ENCODE assay signal across 15 cellular contexts in the genomic region with DNA sequence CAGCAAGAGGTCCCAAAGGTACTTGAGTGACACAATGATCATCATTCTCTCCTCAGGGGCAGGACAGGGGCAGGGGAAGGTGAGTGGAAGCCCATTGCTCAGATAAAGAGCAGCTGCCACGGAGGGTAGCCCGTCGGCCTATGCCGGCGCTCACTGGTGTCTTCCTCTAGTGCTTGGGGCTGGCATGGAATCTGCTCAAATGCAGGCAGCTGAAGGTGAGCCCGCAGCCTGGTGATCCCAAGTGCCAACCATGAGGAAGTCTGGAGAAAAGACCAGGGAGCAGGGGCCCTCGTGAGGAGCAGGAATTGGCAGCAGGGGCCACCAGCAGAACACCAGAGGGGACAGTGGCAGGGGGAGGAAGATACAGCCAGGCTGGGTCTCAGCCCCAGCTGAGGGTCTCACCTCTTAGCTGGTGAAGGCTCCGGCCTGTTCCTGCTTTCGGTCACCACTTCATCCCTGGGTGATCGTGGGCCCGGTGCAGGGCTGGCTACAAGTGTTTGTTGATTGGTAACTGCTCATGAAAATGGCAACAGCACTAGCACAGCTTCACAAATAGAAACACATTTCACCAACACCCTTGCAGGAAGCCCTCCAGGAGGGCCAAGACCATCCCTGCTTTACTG. TPM values are rescaled to one million over a fixed set of nuclear protein-coding genes. Genes with fewer than 3 reads are reported as not detected.
DNase-seq lines count a peak whose midpoint lies in the region; ATAC-seq and TF ChIP-seq lines count a peak whose summit lies in the region.
"Had no signal": no experiment of that assay in that cellular context is flagged by ENCODE, and none has a peak within 500 bp of the region (broad histone marks: within the 10 kb centered on the region; RNA-seq: fewer than 3 reads in every experiment).

No MANE protein-coding gene starts in this region.

- peak; percentile 43 for DNase-seq in activated effector memory CD4-positive, alpha-beta T cell treated with anti-CD3 and anti-CD28 coated beads, Interleukin-2, amount 50 U/mL, for 16 hours
- DNase-seq in activated effector memory CD4-positive, alpha-beta T cell treated with Interleukin-2 at 50 U/mL for 16 hours = no peak
- DNase-seq in RWPE2 (ENCODE audit: low spot score) (peak; percentile 49), heart left ventricle (no peak), spleen (no peak), EL (no peak)
- DNase-seq: colonic mucosa, KBM-7, NCI-H2029, T1000 had no signal

- H3K4me1 ChIP-seq in RWPE2 (ENCODE audit: insufficient read depth, poor library complexity, severe bottlenecking) = no peaks in the 10 kb centered on the region
- peaks cover 0 to 22% (median 4%) of the 10 kb centered on the region in 12 donors for H3K4me1 ChIP-seq in heart left ventricle
- peaks cover 4 to 70% (median 31%) of the 10 kb centered on the region in 6 donors for H3K4me1 ChIP-seq in spleen
- H3K4me1 ChIP-seq: colonic mucosa, parathyroid adenoma, tibial artery had no signal

- ATAC-seq in RWPE2 (ENCODE audit: low read depth) = no peak
- peak in 3 of 4 donors; percentile 7 to 30 (median 24) for ATAC-seq in heart left ventricle
- ATAC-seq in HG03457 (IDR thresholded peaks at IDR 0.05; ENCODE audit: unreplicated experiment) = no peak
- no peak for ATAC-seq in HG03439 (IDR thresholded peaks at IDR 0.05; ENCODE audit: unreplicated experiment)
- ATAC-seq: GM23338 had no signal

- 72 to 84% (median 82%) methylated on average over 11 of the region's 11 CpGs for WGBS in heart left ventricle, 4 donors
- 90 to 92% (median 91%) methylated on average over 11 of the region's 11 CpGs for WGBS in spleen, 5 donors

- intact Hi-C loops in heart left ventricle (cut with DNase I) (loop anchor here in 2 of 10 donors (5.0 kb wide), 2 partner anchors 45 to 80 kb away; no protein-coding TSS in a partner anchor), spleen (cut with DNase I; ENCODE audit: low total_unique reads) (loop anchor here (10.0 kb wide), 1 partner anchor 78 kb away; no protein-coding TSS in a partner anchor)

- no peaks in the 10 kb centered on the region for H3K27me3 ChIP-seq in RWPE2 (ENCODE audit: insufficient read depth, poor library complexity, severe bottlenecking)
- H3K27me3 ChIP-seq in heart left ventricle = no peaks in the 10 kb centered on the region
- no peaks in the 10 kb centered on the region for H3K27me3 ChIP-seq in spleen (replicated peaks in 1 of 7)
- H3K27me3 ChIP-seq: colonic mucosa, tibial artery had no signal

- TF ChIP-seq POLR2A in heart left ventricle (IDR thresholded peaks at IDR 0.05) (no peak), spleen (IDR thresholded peaks at IDR 0.05) (no peak)

- no peak for TF ChIP-seq CTCF in RWPE2 (IDR thresholded peaks at IDR 0.05; ENCODE audit: poor library complexity, severe bottlenecking)
- no peak for TF ChIP-seq CTCF in heart left ventricle (IDR thresholded peaks at IDR 0.05)
- no peak for TF ChIP-seq CTCF in spleen (IDR thresholded peaks at IDR 0.05 in 8 of 11, conservative IDR thresholded peaks at IDR 0.05 in 3 of 11)

- H3K36me3 ChIP-seq in RWPE2 (ENCODE audit: low read depth) = peaks cover 73% of the 10 kb centered on the region
- peaks cover 6 to 92% (median 80%) of the 10 kb centered on the region in 9 donors for H3K36me3 ChIP-seq in heart left ventricle
- H3K36me3 ChIP-seq in spleen = peaks cover 0 to 95% (median 69%) of the 10 kb centered on the region in 6 donors

- H3K27ac ChIP-seq in RWPE2 (ENCODE audit: poor library complexity, severe bottlenecking) (peak overlapping the region; percentile 31), heart left ventricle (peak overlapping the region in 4 of 12 donors; percentile 22 to 55 (median 26)), spleen (peak overlapping the region in 7 of 8 donors; percentile 4 to 77 (median 49))
- H3K27ac ChIP-seq: colonic mucosa, parathyroid adenoma, tibial artery had no signal

- H3K9me3 ChIP-seq in RWPE2 (ENCODE audit: severe bottlenecking) (no peaks in the 10 kb centered on the region), heart left ventricle (no peaks in the 10 kb centered on the region), spleen (no peaks in the 10 kb centered on the region)
- H3K9me3 ChIP-seq: colonic mucosa, tibial artery had no signal

- H3K4me3 ChIP-seq in RWPE2 (ENCODE audit: severe bottlenecking) (no peak overlapping the region), heart left ventricle (no peak overlapping the region), spleen (no peak overlapping the region)
- H3K4me3 ChIP-seq: colonic mucosa, GM23338, tibial artery had no signal

RNA-seq across cellular contexts. Expression of gene RBCK1, which starts 24.7 kb away (rescaled TPM):
- total RNA-seq in heart left ventricle (10 to 100 TPM; 37.0 to 77.7 (median 47.1) TPM), spleen (100 to 1,000 TPM in 4 of 7 donors, 10 to 100 TPM in 3; 90.2 to 124 (median 105) TPM)
- polyA plus RNA-seq in heart left ventricle (10 to 100 TPM; 50.6 to 60.9 TPM), spleen (100 to 1,000 TPM in 1 of 3 donors, 10 to 100 TPM in 2; 78.6 to 152 (median 98.9) TPM)

RNA-seq across cellular contexts. Expression of gene TBC1D20, which starts 29.5 kb away (rescaled TPM):
- total RNA-seq in heart left ventricle (10 to 100 TPM; 19.0 to 38.9 (median 26.3) TPM), spleen (10 to 100 TPM; 30.6 to 41.0 (median 34.8) TPM)
- polyA plus RNA-seq in heart left ventricle (10 to 100 TPM in 1 of 2 donors, 1 to 10 TPM in 1; 9.3 to 25.5 TPM), spleen (10 to 100 TPM in 2 of 3 donors, 1 to 10 TPM in 1; 9.2 to 15.1 (median 10.3) TPM)

RNA-seq across cellular contexts. Expression of gene TRIB3, which starts 52.2 kb away (rescaled TPM):
- total RNA-seq in heart left ventricle (1 to 10 TPM in 7 of 9 donors, under 1 TPM in 2; 0.47 to 4.9 (median 1.2) TPM), spleen (10 to 100 TPM in 4 of 7 donors, 1 to 10 TPM in 3; 8.3 to 25.7 (median 12.0) TPM)
- polyA plus RNA-seq in heart left ventricle (1 to 10 TPM in 1 of 2 donors, under 1 TPM in 1; 0.61 to 5.9 TPM), spleen (10 to 100 TPM in 2 of 3 donors, 1 to 10 TPM in 1; 5.7 to 11.7 (median 11.6) TPM)

Comparison
In these comparisons a context has a peak if more than half of its experiments do, and no peak if none do; other contexts are left out.
1. DNase-seq: peak in activated effector memory CD4-positive, alpha-beta T cell treated with anti-CD3 and anti-CD28 coated beads, Interleukin-2, amount 50 U/mL, for 16 hours (single experiment) and RWPE2 (single experiment); none in activated effector memory CD4-positive, alpha-beta T cell treated with Interleukin-2 at 50 U/mL for 16 hours (single experiment), heart left ventricle (0 of 5), spleen (single experiment) and EL (single experiment).
2. ATAC-seq: peak in heart left ventricle (3 of 4); none in RWPE2 (single experiment), HG03457 (single experiment) and HG03439 (single experiment).